ENCODE assay signal across 9 cellular contexts in genomic region chr6:116895935-116896334, GRCh38. TPM values are rescaled to one million over a fixed set of nuclear protein-coding genes. Genes with fewer than 3 reads are reported as not detected.
"Had no signal": no experiment of that assay in that cellular context is flagged by ENCODE, and none has a peak within 500 bp of the region (broad histone marks: within the 10 kb centered on the region; RNA-seq: fewer than 3 reads in every experiment).

No MANE protein-coding gene starts in this region.

- H3K27ac ChIP-seq: GM23248 had no signal

- H3K9ac ChIP-seq: GM23248 had no signal

- H3K9me3 Mint-ChIP-seq: HFFc6 had no signal

- H3K4me1 ChIP-seq: HAP-1 had no signal

- H3K4me1 Mint-ChIP-seq: IgD-negative memory B cell had no signal

- DNase-seq: GM23248, GOT3, H7, HFFc6 had no signal

- H3K27me3 Mint-ChIP-seq: IgD-negative memory B cell had no signal

- H3K36me3 ChIP-seq: HAP-1 had no signal

- H3K27ac Mint-ChIP-seq: HFFc6, IgD-negative memory B cell had no signal

- H3K4me3 Mint-ChIP-seq: HFFc6, IgD-negative memory B cell had no signal

- H3K4me3 ChIP-seq: GM23248, HAP-1 had no signal

- H3K9me3 ChIP-seq: HAP-1 had no signal

- FAIRE-seq: HTR-8/SVneo had no signal

- ATAC-seq: HCT116 had no signal

RNA-seq across cellular contexts. Expression of gene RFX6, which starts 18.9 kb away (rescaled TPM):
- total RNA-seq: GM23248, H4, H7, HFFc6 had no signal
- polyA plus RNA-seq: GM23248, IgD-negative memory B cell had no signal
